ENCODE assay signal across 22 cellular contexts in the genomic region with DNA sequence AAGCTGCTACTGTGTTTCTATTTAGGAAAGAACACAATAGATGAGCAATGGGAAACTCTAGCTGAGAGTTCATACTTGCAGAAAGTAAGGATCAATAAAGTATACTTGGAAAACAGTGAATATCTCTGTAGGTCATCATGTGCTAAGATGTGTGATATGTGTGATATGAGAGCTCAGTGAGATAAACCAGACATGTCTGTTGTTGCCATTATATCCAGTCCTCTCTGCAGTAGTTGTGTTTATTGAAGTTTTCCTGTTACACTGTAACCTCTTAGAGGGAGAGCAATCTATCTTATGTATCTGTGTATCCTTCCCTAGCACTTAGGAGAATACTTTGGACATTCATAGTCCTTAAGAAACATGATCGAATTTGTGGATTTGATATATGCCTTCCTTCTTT.
"Had no signal": no experiment of that assay in that cellular context is flagged by ENCODE, and none has a peak within 500 bp of the region (broad histone marks: within the 10 kb centered on the region; RNA-seq: fewer than 3 reads in every experiment).

No MANE protein-coding gene starts in this region.

- H3K4me1 Mint-ChIP-seq: neural progenitor cell had no signal

- H3K27ac Mint-ChIP-seq: activated naive CD4-positive, alpha-beta T cell treated with anti-CD3 and anti-CD28 coated beads, Interleukin-2, amount 50 U/mL, for 72 hours; neural progenitor cell; T-cell had no signal

- H3K9me3 ChIP-seq: ascending aorta, esophagus muscularis mucosa, gastroesophageal sphincter, heart right ventricle, lower lobe of right lung, testis, vagina had no signal

- H3K4me3 ChIP-seq: ascending aorta, esophagus muscularis mucosa, gastroesophageal sphincter, heart right ventricle, lower lobe of right lung, neural progenitor cell, testis, vagina had no signal

- H2AFZ ChIP-seq: neural progenitor cell had no signal

- H3K27me3 Mint-ChIP-seq: naive thymus-derived CD4-positive, alpha-beta T cell; T-cell had no signal

- H3K36me3 ChIP-seq: neural progenitor cell, vagina had no signal

- H3K9ac ChIP-seq: neural progenitor cell had no signal

- H3K27me3 ChIP-seq: ascending aorta, esophagus muscularis mucosa, gastroesophageal sphincter, heart right ventricle, neural progenitor cell, testis, vagina had no signal

- H3K9me3 Mint-ChIP-seq: activated naive CD4-positive, alpha-beta T cell treated with anti-CD3 and anti-CD28 coated beads, Interleukin-2, amount 50 U/mL, for 72 hours; naive thymus-derived CD4-positive, alpha-beta T cell; neural progenitor cell; T-cell; T-helper 2 cell treated with Interferon-gamma antibody and Interleukin-4, amounts not matched to agents 5 μg/mL and 100 μg/mL, for 36 hours had no signal

- H3K27ac ChIP-seq: ascending aorta, esophagus muscularis mucosa, gastroesophageal sphincter, heart right ventricle, lower lobe of right lung, neural progenitor cell, testis, vagina, VCaP had no signal

- DNase-seq: activated CD4-positive, CD25-positive, alpha-beta regulatory T cell treated with anti-CD3 and anti-CD28 coated beads, Interleukin-2, amount 50 U/mL, for 72 hours; activated CD8-positive, alpha-beta memory T cell treated with anti-CD3 and anti-CD28 coated beads for 24 hours; central memory CD4-positive, alpha-beta T cell; heart right ventricle; kidney; lower lobe of right lung; naive thymus-derived CD4-positive, alpha-beta T cell; small intestine; stimulated activated CD4-positive, alpha-beta T cell treated with anti-CD3 and anti-CD28 coated beads, Interleukin-15, amount 100 ng/mL, for 24 hours; stimulated activated CD8-positive, alpha-beta memory T cell treated with anti-CD3 and anti-CD28 coated beads, Interleukin-4, amount 100 ng/mL, for 48 hours; stimulated activated naive CD4-positive, alpha-beta T cell; T-cell; testis; trophoblast cell had no signal

- H3K4me1 ChIP-seq: ascending aorta, gastroesophageal sphincter, lower lobe of right lung, vagina had no signal

- ATAC-seq: gastroesophageal sphincter; lower lobe of right lung; naive thymus-derived CD4-positive, alpha-beta T cell; T-cell had no signal

- H3K4me2 ChIP-seq: neural progenitor cell had no signal

- H3K4me3 Mint-ChIP-seq: naive thymus-derived CD4-positive, alpha-beta T cell; neural progenitor cell; T-cell; T-helper 2 cell treated with Interferon-gamma antibody and Interleukin-4, amounts not matched to agents 5 μg/mL and 100 μg/mL, for 36 hours had no signal
